27 cellular contexts compared by ENCODE assay signal in the genomic region with DNA sequence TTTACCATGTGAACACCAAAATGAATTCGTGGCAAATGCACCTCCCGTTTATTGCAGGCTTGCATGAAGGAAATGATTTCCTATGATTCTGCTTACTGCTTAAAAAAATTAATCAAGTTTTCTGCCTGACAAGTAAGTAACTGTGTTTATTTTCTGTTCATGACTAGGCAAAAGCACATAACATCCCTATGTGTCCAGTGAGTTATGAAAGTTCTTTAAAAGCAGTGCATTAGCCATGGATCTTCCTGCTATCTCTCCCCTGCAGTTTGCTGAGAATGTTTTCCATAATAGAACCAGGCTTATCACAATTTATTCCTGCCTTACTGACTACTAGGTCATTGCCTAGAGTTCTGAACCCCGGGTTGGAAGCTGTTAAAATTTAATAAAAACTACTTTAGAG. TPM values are rescaled to one million over a fixed set of nuclear protein-coding genes. Genes with fewer than 3 reads are reported as not detected.
DNase-seq lines count a peak whose midpoint lies in the region; ATAC-seq and TF ChIP-seq lines count a peak whose summit lies in the region.
"Had no signal": no experiment of that assay in that cellular context is flagged by ENCODE, and none has a peak within 500 bp of the region (broad histone marks: within the 10 kb centered on the region; RNA-seq: fewer than 3 reads in every experiment).

No MANE protein-coding gene starts in this region.

- H3K27ac Mint-ChIP-seq in endothelial cell (ENCODE audit: unreplicated experiment), result peak overlapping the region; percentile 93
- H3K27ac Mint-ChIP-seq in naive thymus-derived CD8-positive, alpha-beta T cell, result peak overlapping the region; percentile 60 to 96 (median 78)

- peaks cover 63% of the 10 kb centered on the region for H3K4me1 Mint-ChIP-seq in endothelial cell (ENCODE audit: unreplicated experiment)
- H3K4me1 Mint-ChIP-seq in naive thymus-derived CD8-positive, alpha-beta T cell, result peaks cover 56 to 95% (median 82%) of the 10 kb centered on the region in 4 donors

- POLR2A ChIA-PET in naive thymus-derived CD8-positive, alpha-beta T cell (lab: Charles Lee), result interaction anchor here (2.5 kb wide), 1 partner anchor 33 kb away, joined by 18 read pairs; the partner anchor contains the start of gene GALC

- no peak for TF ChIP-seq POLR2A in GM18505 (IDR thresholded peaks at IDR 0.05; ENCODE audit: borderline replicate concordance, extremely low read depth, insufficient read depth, insufficient read length)

- peaks cover 2% of the 10 kb centered on the region for H3K27me3 Mint-ChIP-seq in endothelial cell (ENCODE audit: unreplicated experiment)
- H3K27me3 Mint-ChIP-seq in naive thymus-derived CD8-positive, alpha-beta T cell, result no peaks in the 10 kb centered on the region

- no peak overlapping the region for H3K4me3 Mint-ChIP-seq in endothelial cell (ENCODE audit: unreplicated experiment)
- H3K4me3 Mint-ChIP-seq in naive thymus-derived CD8-positive, alpha-beta T cell, result peak overlapping the region in 6 of 10 donors; percentile 1 to 57 (median 20)

- H3K36me3 Mint-ChIP-seq in endothelial cell (ENCODE audit: low read depth, unreplicated experiment), result peaks cover 6% of the 10 kb centered on the region
- H3K36me3 Mint-ChIP-seq in naive thymus-derived CD8-positive, alpha-beta T cell, result peaks cover 0 to 6% (median 2%) of the 10 kb centered on the region in 3 donors

- no peaks in the 10 kb centered on the region for H3K9me3 Mint-ChIP-seq in endothelial cell (ENCODE audit: unreplicated experiment)
- peaks cover 0 to 11% (median 0%) of the 10 kb centered on the region in 9 donors for H3K9me3 Mint-ChIP-seq in naive thymus-derived CD8-positive, alpha-beta T cell

- ATAC-seq in naive thymus-derived CD8-positive, alpha-beta T cell, result no peak
- ATAC-seq in GM18505 (IDR thresholded peaks at IDR 0.05; ENCODE audit: unreplicated experiment), result no peak
- ATAC-seq: foreskin keratinocyte, left lung had no signal

- peak; percentile 12 for DNase-seq in DMS53 (lab: John Stamatoyannopoulos, UW)
- DNase-seq in DMS53 treated with DMSO at 0.1 percent for 48 hours (lab: John Stamatoyannopoulos, UW; ENCODE audit: unreplicated experiment), result no peak
- peak; percentile 49 for DNase-seq in OCI-M1 (lab: John Stamatoyannopoulos, UW)
- DNase-seq in endothelial cell (ENCODE audit: low spot score), result no peak
- no peak for DNase-seq in naive thymus-derived CD8-positive, alpha-beta T cell
- no peak for DNase-seq in OCI-M2 (lab: John Stamatoyannopoulos, UW; ENCODE audit: unreplicated experiment)
- DNase-seq in NAMALWA (ENCODE audit: low spot score), result no peak
- DNase-seq: 8988T; activated CD4-positive, alpha-beta T cell treated with anti-CD3 and anti-CD28 coated beads for 48 hours; activated CD8-positive, alpha-beta memory T cell treated with anti-CD3 and anti-CD28 coated beads for 24 hours; activated naive CD4-positive, alpha-beta T cell treated with Interleukin-2 at 50 U/mL for 16 hours; activated T-cell treated with anti-CD3 and anti-CD28 coated beads, Interleukin-2, amount 50 U/mL, for 1 hour; amygdala; effector CD8-positive, alpha-beta T cell; foreskin keratinocyte; NCI-H1417 treated with DMSO at 0.1 percent for 48 hours; NCI-H2081; NCI-H345; NCI-H774; SK-N-SH; stimulated activated CD8-positive, alpha-beta memory T cell treated with anti-CD3 and anti-CD28 coated beads, Interleukin-4, amount 100 ng/mL, for 48 hours; stomach; T-helper 2 cell; thyroid gland had no signal

- no peak for TF ChIP-seq CTCF in endothelial cell (IDR thresholded peaks at IDR 0.05; ENCODE audit: unreplicated experiment)

RNA-seq across cellular contexts. Expression of gene GPR65, which starts 20.4 kb away (rescaled TPM):
- 0.64 TPM for total RNA-seq in endothelial cell (ENCODE audit: unreplicated experiment)
- total RNA-seq in naive thymus-derived CD8-positive, alpha-beta T cell, result 10 to 100 TPM; 11.4 TPM
- 10 to 100 TPM; 12.0 to 27.3 (median 14.9) TPM for polyA plus RNA-seq in naive thymus-derived CD8-positive, alpha-beta T cell
- total RNA-seq: foreskin keratinocyte, renal cortical epithelial cell had no signal
- polyA plus RNA-seq: foreskin keratinocyte had no signal

RNA-seq across cellular contexts. Expression of gene GALC, which starts 32.4 kb away (rescaled TPM):
- total RNA-seq in endothelial cell (ENCODE audit: unreplicated experiment), result 77.1 TPM
- 10 to 100 TPM; 19.7 to 24.4 TPM for total RNA-seq in naive thymus-derived CD8-positive, alpha-beta T cell
- 10 to 100 TPM in 1 of 3 donors, 1 to 10 TPM in 2; 8.1 to 18.7 (median 9.0) TPM for polyA plus RNA-seq in naive thymus-derived CD8-positive, alpha-beta T cell

Comparison
In these comparisons a context has a peak if more than half of its experiments do, and no peak if none do; other contexts are left out.
1. DNase-seq: peak in DMS53 (single experiment) and OCI-M1 (single experiment); none in DMS53 treated with DMSO at 0.1 percent for 48 hours (single experiment), endothelial cell (single experiment), naive thymus-derived CD8-positive, alpha-beta T cell (0 of 10), OCI-M2 (single experiment) and NAMALWA (single experiment).